8 cellular contexts compared by ENCODE assay signal in the genomic region with DNA sequence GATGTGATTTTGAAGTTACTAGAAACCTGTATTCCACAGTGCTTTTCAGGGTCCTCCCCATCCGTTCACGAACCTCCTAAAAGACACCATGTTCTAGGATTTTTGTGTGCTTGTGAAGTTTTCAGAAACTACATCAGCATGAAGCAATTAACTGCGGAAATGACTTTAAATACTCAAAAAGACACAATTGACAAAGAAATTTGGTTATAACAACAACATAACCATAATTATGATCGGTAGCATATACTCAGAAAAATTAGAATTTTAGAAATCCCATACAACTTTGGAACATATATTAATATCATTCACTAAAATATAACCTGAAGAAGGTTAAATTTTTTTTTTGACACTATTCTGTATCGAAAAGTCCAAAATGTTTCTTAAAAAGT. TPM values are rescaled to one million over a fixed set of nuclear protein-coding genes. Genes with fewer than 3 reads are reported as not detected.
A peak's percentile ranks its signal among the peaks of the same experiment; 100 is the strongest.
DNase-seq lines count a peak whose midpoint lies in the region; ATAC-seq, FAIRE-seq and TF ChIP-seq lines count a peak whose summit lies in the region.

No MANE protein-coding gene starts in this region.

- H3K27ac ChIP-seq in K562 (ENCODE audit: extremely low read depth, low read depth, low read length) (peak overlapping the region; percentile 82), lower lobe of right lung (peak overlapping the region; percentile 97), transverse colon (peak overlapping the region; percentile 90 to 96 (median 92))

- TF ChIP-seq RAD21 in K562 (CRISPR knock-in tag; conservative IDR thresholded peaks at IDR 0.05 in 1 of 2, IDR thresholded peaks at IDR 0.05 in 1 of 2) = no peak

- peaks cover 5% of the 10 kb centered on the region; the same call in 1 of the 2 replicates for H3K9me3 ChIP-seq in K562 (replicated peaks; ENCODE audit: control insufficient read depth, insufficient read depth, low read depth, low read length)
- no peaks in the 10 kb centered on the region for H3K9me3 ChIP-seq in lower lobe of right lung
- H3K9me3 ChIP-seq in transverse colon = no peaks in the 10 kb centered on the region

- intact Hi-C loops in K562 (cut with micrococcal nuclease) (no loop called here), lower lobe of right lung (cut with DNase I) (no loop called here), transverse colon (cut with DNase I; ENCODE audit: low total_unique reads) (no loop called here)

- H3K27me3 ChIP-seq in K562 (ENCODE audit: control insufficient read depth in 2 of 2, insufficient read depth in 2 of 2, low read length in 2 of 2) = peaks cover 9 to 23% of the 10 kb centered on the region in 2 experiments; a peak in 4 of 5 replicates
- H3K27me3 ChIP-seq in lower lobe of right lung (ENCODE audit: low read depth) = no peaks in the 10 kb centered on the region
- no peaks in the 10 kb centered on the region for H3K27me3 ChIP-seq in transverse colon

- H3K36me3 Mint-ChIP-seq in activated T-cell treated with anti-CD3 and anti-CD28 coated beads, Interleukin-2, amount 50 U/mL, for 72 hours (ENCODE audit: insufficient read depth in 2 of 2) = peaks cover 2 to 3% of the 10 kb centered on the region in 2 donors

- no peak for TF ChIP-seq CTCF in K562 (IDR thresholded peaks at IDR 0.05 in 2 of 3, conservative IDR thresholded peaks at IDR 0.05 in 1 of 3; ENCODE audit: insufficient read depth in 2 of 3, low read depth in 1 of 3, low read length in 3 of 3)
- no peak for TF ChIP-seq CTCF in lower lobe of right lung (IDR thresholded peaks at IDR 0.05)
- TF ChIP-seq CTCF in transverse colon (IDR thresholded peaks at IDR 0.05) = no peak

- peak overlapping the region; percentile 65 to 92; a peak in 3 of 4 replicates for H3K9ac ChIP-seq in K562 (ENCODE audit: insufficient read depth in 1 of 2, low read depth in 2 of 2, low read length in 2 of 2)

- POLR2A ChIA-PET in K562 (lab: Yijun Ruan, JAX) = interaction anchor here (0.8 to 0.9 kb wide), 2 partner anchors 10 to 14 kb away, joined by 3 read pairs; no protein-coding TSS in a partner anchor

- H3K9me1 ChIP-seq in K562 (ENCODE audit: control insufficient read depth, insufficient read depth, low read length) = no peaks in the 10 kb centered on the region

- ATAC-seq in activated T-cell treated with anti-CD3 and anti-CD28 coated beads, Interleukin-2, amount 50 U/mL, for 72 hours (replicated peaks in 1 of 2) = no peak
- no peak for ATAC-seq in K562
- no peak for ATAC-seq in lower lobe of right lung
- no peak for ATAC-seq in HG03139 (IDR thresholded peaks at IDR 0.05; ENCODE audit: unreplicated experiment)

- H3K27me3 Mint-ChIP-seq in activated T-cell treated with anti-CD3 and anti-CD28 coated beads, Interleukin-2, amount 50 U/mL, for 72 hours (ENCODE audit: low read depth) = no peaks in the 10 kb centered on the region

- WGBS in K562 (ENCODE audit: insufficient coverage, low coverage, missing lambda C conversion rate) = 54% methylated on average over 5 of the region's 5 CpGs
- 75 to 76% methylated on average over 5 of the region's 5 CpGs for WGBS in transverse colon (ENCODE audit: low coverage in 1 of 2), 2 donors

- H3K4me3 ChIP-seq in K562 (peak overlapping the region; percentile 43), lower lobe of right lung (peak overlapping the region; percentile 65), transverse colon (peak overlapping the region; percentile 41 to 63 (median 52))

- H4K20me1 ChIP-seq in K562 (replicated peaks; ENCODE audit: control insufficient read depth, insufficient read depth, low read length) = no peaks in the 10 kb centered on the region

- no peaks in the 10 kb centered on the region for H3K79me2 ChIP-seq in K562 (ENCODE audit: control insufficient read depth, insufficient read depth, low read length)

- peak overlapping the region; percentile 98 for H3K27ac Mint-ChIP-seq in activated T-cell treated with anti-CD3 and anti-CD28 coated beads, Interleukin-2, amount 50 U/mL, for 72 hours

- H3K36me3 ChIP-seq in K562 (ENCODE audit: control insufficient read depth, insufficient read depth, low read length) = no peaks in the 10 kb centered on the region
- no peaks in the 10 kb centered on the region for H3K36me3 ChIP-seq in lower lobe of right lung
- no peaks in the 10 kb centered on the region for H3K36me3 ChIP-seq in transverse colon

- peaks cover 25% of the 10 kb centered on the region for H3K4me1 Mint-ChIP-seq in activated T-cell treated with anti-CD3 and anti-CD28 coated beads, Interleukin-2, amount 50 U/mL, for 72 hours (ENCODE audit: low read depth)

- in situ Hi-C loops in K562 (cut with MboI) (no loop called here), transverse colon (cut with MboI; ENCODE audit: low pct_ligation_motif_present in 1 of 4, low pct_unique_long_range_greater_than_20kb in 1 of 4, low sequenced_read_pairs in 3 of 4) (no loop called here)

- H3K4me2 ChIP-seq in K562 (ENCODE audit: insufficient read depth, low read length) = peak overlapping the region; percentile 75

- peak overlapping the region; percentile 93 to 94 for H3K4me3 Mint-ChIP-seq in activated T-cell treated with anti-CD3 and anti-CD28 coated beads, Interleukin-2, amount 50 U/mL, for 72 hours

- peaks cover 0 to 2% of the 10 kb centered on the region in 2 donors for H3K9me3 Mint-ChIP-seq in activated T-cell treated with anti-CD3 and anti-CD28 coated beads, Interleukin-2, amount 50 U/mL, for 72 hours

- H3K4me1 ChIP-seq in K562 (replicated peaks in 1 of 2; ENCODE audit: control insufficient read depth in 2 of 2, insufficient read depth in 2 of 2, low read length in 2 of 2) = peaks cover 6 to 21% of the 10 kb centered on the region in 2 experiments; a peak in 4 of 5 replicates
- H3K4me1 ChIP-seq in lower lobe of right lung = peaks cover 9% of the 10 kb centered on the region
- peaks cover 6 to 17% (median 9%) of the 10 kb centered on the region in 4 donors for H3K4me1 ChIP-seq in transverse colon

- TF ChIP-seq EP300 in K562 (IDR thresholded peaks at IDR 0.05; ENCODE audit: low read length) (no peak), transverse colon (IDR thresholded peaks at IDR 0.05; ENCODE audit: low read depth) (no peak)

- CTCF ChIA-PET in K562 (lab: Yijun Ruan, JAX; ENCODE audit: low intra/inter-chr PET ratio) = no interaction called here

- no peak for DNase-seq in activated T-cell treated with anti-CD3 and anti-CD28 coated beads, Interleukin-2, amount 50 U/mL, for 72 hours
- no peak for DNase-seq in activated T-cell treated with anti-CD3 and anti-CD28 coated beads, Interleukin-2, amount 50 U/mL, for 48 hours
- no peak for DNase-seq in K562 (ENCODE audit: extremely low read depth in 1 of 4, low spot score in 3 of 4)
- no peak for DNase-seq in lower lobe of right lung
- no peak for DNase-seq in transverse colon
- no peak for DNase-seq in NCI-H2227 (lab: John Stamatoyannopoulos, UW; ENCODE audit: unreplicated experiment)
- no peak for DNase-seq in activated gamma-delta T cell (lab: John Stamatoyannopoulos, UW)

- TF ChIP-seq POLR2A in K562 (conservative IDR thresholded peaks at IDR 0.05) (no peak), transverse colon (IDR thresholded peaks at IDR 0.05) (no peak)

- FAIRE-seq in K562 (lab: Jason Lieb, UNC) = no peak

- no TSS peak for BruUV-seq in K562 (replicated peaks; lab: Mats Ljungman, UMichigan)

- H2AFZ ChIP-seq in K562 (ENCODE audit: low read depth, low read length) = peak overlapping the region; percentile 98

TF ChIP-seq in K562, 482 proteins besides CTCF, POLR2A, EP300 and RAD21 (continues in another document):
- TF ChIP-seq, protein P1, sequence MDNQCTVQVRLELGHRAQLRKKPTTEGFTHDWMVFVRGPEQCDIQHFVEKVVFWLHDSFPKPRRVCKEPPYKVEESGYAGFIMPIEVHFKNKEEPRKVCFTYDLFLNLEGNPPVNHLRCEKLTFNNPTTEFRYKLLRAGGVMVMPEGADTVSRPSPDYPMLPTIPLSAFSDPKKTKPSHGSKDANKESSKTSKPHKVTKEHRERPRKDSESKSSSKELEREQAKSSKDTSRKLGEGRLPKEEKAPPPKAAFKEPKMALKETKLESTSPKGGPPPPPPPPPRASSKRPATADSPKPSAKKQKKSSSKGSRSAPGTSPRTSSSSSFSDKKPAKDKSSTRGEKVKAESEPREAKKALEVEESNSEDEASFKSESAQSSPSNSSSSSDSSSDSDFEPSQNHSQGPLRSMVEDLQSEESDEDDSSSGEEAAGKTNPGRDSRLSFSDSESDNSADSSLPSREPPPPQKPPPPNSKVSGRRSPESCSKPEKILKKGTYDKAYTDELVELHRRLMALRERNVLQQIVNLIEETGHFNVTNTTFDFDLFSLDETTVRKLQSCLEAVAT (IDR thresholded peaks at IDR 0.05) = peak in 1 of 2 experiments; percentile 91; a peak in 2 of 4 replicates

RNA-seq across cellular contexts. Expression of a gene that starts 43.8 kb away (rescaled TPM):
- under 1 TPM in 1 of 2 donors, not detected in 1; 0.12 TPM for total RNA-seq in activated T-cell treated with anti-CD3 and anti-CD28 coated beads, Interleukin-2, amount 50 U/mL, for 72 hours
- not detected in 2 replicates for total RNA-seq in K562 (2011; cell fraction: chromatin; rRNA removed; ENCODE audit: low replicate concordance)
- total RNA-seq in K562 (2011; cell fraction: nucleolus; rRNA removed) = not detected in 2 replicates
- total RNA-seq in K562 (2011; cell fraction: nucleoplasm; rRNA removed) = not detected in 2 replicates
- total RNA-seq in K562 (2014; rRNA removed) (not detected in 2 replicates), K562 (2014; rRNA removed; fragmentation: Illumina TruSeq; extraction: Trizol) (not detected in 2 replicates), K562 (2015; rRNA removed; fragmentation: Illumina TruSeq; extraction: Trizol) (not detected in 2 replicates), K562 (2021) (0.09 and 0.20 TPM in 2 replicates), lower lobe of right lung (42.9 TPM), transverse colon (10 to 100 TPM; 10.5 to 62.3 (median 23.5) TPM)
- polyA plus RNA-seq in K562 (2011; rRNA removed) (not detected in 2 replicates), K562 (2014; fragmentation: Illumina TruSeq; extraction: Trizol) (not detected in 2 replicates), K562 (2014; fragmentation: Nextera tagmentation; extraction: Ambion mirVana) (not detected), K562 (2014; rRNA removed) (not detected in 2 replicates)
- not detected in 2 replicates for polyA plus RNA-seq in K562 (2011; cell fraction: cytosol; rRNA removed)
- polyA plus RNA-seq in K562 (2011; cell fraction: nucleus; rRNA removed) = not detected in 2 replicates
- not detected in 2 replicates for polyA plus RNA-seq in K562 (2012)
- polyA minus RNA-seq in K562 (2011; rRNA and poly(A)+ RNA removed) = not detected in 2 replicates
- polyA minus RNA-seq in K562 (2011; cell fraction: cytosol; rRNA and poly(A)+ RNA removed) = 0.64 TPM in 1 of 2 replicates, not detected in the other
- not detected in 2 replicates for polyA minus RNA-seq in K562 (2011; cell fraction: nucleus; rRNA and poly(A)+ RNA removed)

Comparison
In these comparisons a context has a peak if more than half of its experiments do, and no peak if none do; other contexts are left out.
1. RNA of a gene that starts 43.8 kb away (total RNA-seq): 42.9 TPM in lower lobe of right lung (single experiment) and 10.5 to 62.3 TPM in transverse colon; 0.12 TPM in activated T-cell treated with anti-CD3 and anti-CD28 coated beads, Interleukin-2, amount 50 U/mL, for 72 hours and 0.09 to 0.20 TPM in K562; every median in the first group is over 4 times any median in the second.
2. Peak in every context shown above with its lines, with median percentiles within 50 percentile points of each other: H3K27ac ChIP-seq and H3K4me3 ChIP-seq.